Comparison of ENCODE assay signal across 24 cellular contexts in genomic region chr7:120097020-120097419, GRCh38.
DNase-seq lines count a peak whose midpoint lies in the region; ATAC-seq, FAIRE-seq and TF ChIP-seq lines count a peak whose summit lies in the region.
"Had no signal": no experiment of that assay in that cellular context is flagged by ENCODE, and none has a peak within 500 bp of the region (broad histone marks: within the 10 kb centered on the region; RNA-seq: fewer than 3 reads in every experiment).

No MANE protein-coding gene starts in this region.

- WGBS in adrenal gland, 4 donors, result 24 to 34% (median 31%) methylated on average over 2 of the region's 2 CpGs

- H3K4me3 ChIP-seq in adrenal gland (no peak overlapping the region), fibroblast of mammary gland (ENCODE audit: control insufficient read depth, low read depth, low read length) (no peak overlapping the region), fibroblast of villous mesenchyme (ENCODE audit: low read depth, low read length) (no peak overlapping the region)
- H3K4me3 ChIP-seq: A549; BLaER1 treated with 17β-estradiol and CSF1 and Interleukin-3, amounts not matched to agents 10 nM and 100 nM; GM12878 had no signal

- no peak for TF ChIP-seq CTCF in adrenal gland (IDR thresholded peaks at IDR 0.05)
- TF ChIP-seq CTCF in fibroblast of mammary gland (conservative IDR thresholded peaks at IDR 0.05; ENCODE audit: control insufficient read depth, insufficient read depth, low read depth, low read length), result no peak
- TF ChIP-seq CTCF in fibroblast of villous mesenchyme (IDR thresholded peaks at IDR 0.05; ENCODE audit: insufficient read depth, low read depth, low read length), result no peak
- TF ChIP-seq CTCF in omental fat pad (IDR thresholded peaks at IDR 0.05), result no peak

- H3K9me3 ChIP-seq in adrenal gland (replicated peaks in 1 of 3), result no peaks in the 10 kb centered on the region
- H3K9me3 ChIP-seq: A549; BE2C; BLaER1 treated with 17β-estradiol and CSF1 and Interleukin-3, amounts not matched to agents 10 nM and 100 nM had no signal

- TF ChIP-seq POLR2A in adrenal gland (IDR thresholded peaks at IDR 0.05) (no peak), GM12892 (IDR thresholded peaks at IDR 0.05; ENCODE audit: low read depth, low read length) (no peak)

- H3K4me1 ChIP-seq in adrenal gland (replicated peaks in 1 of 2), result no peaks in the 10 kb centered on the region
- H3K4me1 ChIP-seq: A549; BE2C; BLaER1 treated with 17β-estradiol and CSF1 and Interleukin-3, amounts not matched to agents 10 nM and 100 nM had no signal

- intact Hi-C loops in adrenal gland (cut with DNase I), result no loop called here

- H3K36me3 ChIP-seq in adrenal gland (replicated peaks in 1 of 2), result no peaks in the 10 kb centered on the region
- H3K36me3 ChIP-seq: BE2C; BLaER1 treated with 17β-estradiol and CSF1 and Interleukin-3, amounts not matched to agents 10 nM and 100 nM had no signal

- H3K27me3 ChIP-seq in adrenal gland, result no peaks in the 10 kb centered on the region
- H3K27me3 ChIP-seq: BE2C; BLaER1 treated with 17β-estradiol and CSF1 and Interleukin-3, amounts not matched to agents 10 nM and 100 nM had no signal

- no peak overlapping the region for H3K27ac ChIP-seq in adrenal gland
- H3K27ac ChIP-seq: A549; BLaER1 treated with 17β-estradiol and CSF1 and Interleukin-3, amounts not matched to agents 10 nM and 100 nM had no signal

- ATAC-seq in omental fat pad (ENCODE audit: low FRiP score), result no peak
- ATAC-seq: A549, GM12878, HCT116 had no signal

- no peak for FAIRE-seq in GM12892 (lab: Jason Lieb, UNC)
- FAIRE-seq: A549, D721Med, GM12878, GM18507 had no signal

- peak in 5 of 7 donors; percentile 19 to 81 (median 43) for DNase-seq in adrenal gland
- DNase-seq in fibroblast of mammary gland (ENCODE audit: low read depth), result peak; percentile 10
- DNase-seq in fibroblast of villous mesenchyme (ENCODE audit: low read depth), result peak; percentile 3
- no peak for DNase-seq in GM12892 (ENCODE audit: insufficient read length)
- no peak for DNase-seq in SHP77 (lab: John Stamatoyannopoulos, UW)
- no peak for DNase-seq in omental fat pad (ENCODE audit: low spot score)
- no peak for DNase-seq in amygdala (lab: John Stamatoyannopoulos, UW)
- DNase-seq: 8988T; ACHN; AML-193; BE2C; CD4-positive, alpha-beta T cell; CD8-positive, alpha-beta memory T cell; DMS 273 treated with DMSO at 0.1 percent for 48 hours; DMS79; EL; GDM1; H9 had no signal

Comparison
In these comparisons a context has a peak if more than half of its experiments do, and no peak if none do; other contexts are left out.
1. DNase-seq: peak in adrenal gland (5 of 7), fibroblast of mammary gland (single experiment) and fibroblast of villous mesenchyme (single experiment); none in GM12892 (single experiment), SHP77 (0 of 2), omental fat pad (single experiment) and amygdala (0 of 56).